ENCODE assay signal across 20 cellular contexts in the genomic region with DNA sequence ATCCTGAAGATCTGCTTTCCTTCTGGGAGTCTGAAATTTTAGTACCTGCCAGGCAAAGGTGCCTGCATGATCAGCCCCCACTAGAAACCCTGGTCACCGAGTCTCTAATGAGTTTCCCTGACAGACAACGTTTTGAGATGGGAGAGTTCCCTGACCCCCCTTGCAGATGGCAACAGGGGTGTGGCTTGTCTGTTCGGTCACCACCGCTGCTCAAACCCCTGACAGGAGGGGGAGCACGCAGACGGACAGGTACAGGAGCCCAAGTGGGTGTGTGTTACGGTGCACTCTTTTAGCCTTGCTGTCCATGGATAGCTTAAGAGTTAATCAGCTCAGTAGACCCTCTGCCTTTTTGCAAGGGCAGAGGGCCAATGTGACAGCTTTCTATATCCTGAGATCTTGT.
"Had no signal": no experiment of that assay in that cellular context is flagged by ENCODE, and none has a peak within 500 bp of the region (broad histone marks: within the 10 kb centered on the region; RNA-seq: fewer than 3 reads in every experiment).

No MANE protein-coding gene starts in this region.

- H3K27me3 ChIP-seq: dorsolateral prefrontal cortex, gastrocnemius medialis, right lobe of liver, transverse colon had no signal

- H3K4me1 ChIP-seq: gastrocnemius medialis, psoas muscle, right lobe of liver, spleen, transverse colon had no signal

- DNase-seq: cortex of kidney; dorsolateral prefrontal cortex; effector CD8-positive, alpha-beta T cell; gastrocnemius medialis; heart right ventricle; hypothalamus; kidney glomerular epithelial cell; mesendoderm; naive B cell; psoas muscle; retina; right lobe of liver; spleen; stimulated activated CD4-positive, alpha-beta T cell treated with anti-CD3 and anti-CD28 coated beads, Interleukin-2, amount 100 ng/mL, for 24 hours; stimulated activated naive CD4-positive, alpha-beta T cell; stomach; substantia nigra; transverse colon had no signal

- H3K36me3 ChIP-seq: gastrocnemius medialis, heart right ventricle, right lobe of liver, spleen, stomach, thoracic aorta, transverse colon had no signal

- H3K4me3 ChIP-seq: dorsolateral prefrontal cortex, gastrocnemius medialis, heart right ventricle, psoas muscle, right lobe of liver, spleen, stomach, thoracic aorta, transverse colon had no signal

- H3K9me3 ChIP-seq: gastrocnemius medialis, psoas muscle, right lobe of liver, spleen, stomach, thoracic aorta, transverse colon had no signal

- ATAC-seq: esophagus mucosa, gastrocnemius medialis, heart right ventricle, psoas muscle, right lobe of liver had no signal

- H3K27ac ChIP-seq: dorsolateral prefrontal cortex, gastrocnemius medialis, heart right ventricle, psoas muscle, right lobe of liver, spleen, stomach, thoracic aorta, transverse colon had no signal
